In the genomic region with DNA sequence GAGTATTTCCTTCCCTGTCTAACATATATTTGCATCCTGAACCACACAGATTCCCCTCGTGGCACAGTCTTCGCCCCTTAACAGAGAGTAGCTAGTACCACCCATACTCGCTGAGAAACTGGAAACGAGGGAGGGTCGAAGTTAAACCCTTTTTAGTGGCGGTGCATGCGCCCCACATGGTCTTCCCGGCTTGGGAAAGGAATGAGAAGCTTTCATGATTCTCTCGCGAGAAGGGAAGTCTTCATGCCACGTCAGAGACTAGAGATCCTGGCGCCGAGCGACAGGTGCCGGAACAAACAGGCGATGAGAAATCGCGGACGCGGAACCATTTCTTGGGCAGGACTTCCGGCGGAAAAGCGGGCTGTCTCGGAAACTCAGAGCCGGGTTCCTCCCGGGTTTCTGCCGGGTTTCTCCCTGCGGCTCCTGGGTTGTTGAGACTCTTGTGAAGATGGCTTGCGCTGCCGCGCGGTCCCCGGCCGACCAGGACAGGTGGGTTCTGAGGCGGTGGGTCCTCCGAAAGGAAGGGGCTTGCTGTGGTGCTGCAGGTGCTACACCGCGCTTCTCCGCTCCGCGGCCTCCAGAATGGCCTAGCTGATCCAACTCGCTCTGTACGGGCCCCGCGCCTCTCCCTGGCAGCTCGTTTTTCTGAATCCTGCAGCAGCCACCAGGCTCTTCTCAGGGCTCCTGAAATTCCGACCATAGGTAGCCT, we compare ENCODE assay signal across 1 cellular context.
TF ChIP-seq lines count a peak whose summit lies in the region.

A gene (plus strand): TSS at position 359 of the 709 bp plus-strand sequence. CDS start 90 bp downstream, at position 449.

TF ChIP-seq in A549, 52 proteins besides CTCF, POLR2A, EP300 and RAD21 (continued from another document):
- TF ChIP-seq, protein P1, sequence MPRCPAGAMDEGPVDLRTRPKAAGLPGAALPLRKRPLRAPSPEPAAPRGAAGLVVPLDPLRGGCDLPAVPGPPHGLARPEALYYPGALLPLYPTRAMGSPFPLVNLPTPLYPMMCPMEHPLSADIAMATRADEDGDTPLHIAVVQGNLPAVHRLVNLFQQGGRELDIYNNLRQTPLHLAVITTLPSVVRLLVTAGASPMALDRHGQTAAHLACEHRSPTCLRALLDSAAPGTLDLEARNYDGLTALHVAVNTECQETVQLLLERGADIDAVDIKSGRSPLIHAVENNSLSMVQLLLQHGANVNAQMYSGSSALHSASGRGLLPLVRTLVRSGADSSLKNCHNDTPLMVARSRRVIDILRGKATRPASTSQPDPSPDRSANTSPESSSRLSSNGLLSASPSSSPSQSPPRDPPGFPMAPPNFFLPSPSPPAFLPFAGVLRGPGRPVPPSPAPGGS (IDR thresholded peaks at IDR 0.05): peak; percentile 54; the same call in 1 of the 3 replicates
- peak; percentile 92 for TF ChIP-seq HEYL (CRISPR knock-in tag; IDR thresholded peaks at IDR 0.05)
- TF ChIP-seq, protein P2, sequence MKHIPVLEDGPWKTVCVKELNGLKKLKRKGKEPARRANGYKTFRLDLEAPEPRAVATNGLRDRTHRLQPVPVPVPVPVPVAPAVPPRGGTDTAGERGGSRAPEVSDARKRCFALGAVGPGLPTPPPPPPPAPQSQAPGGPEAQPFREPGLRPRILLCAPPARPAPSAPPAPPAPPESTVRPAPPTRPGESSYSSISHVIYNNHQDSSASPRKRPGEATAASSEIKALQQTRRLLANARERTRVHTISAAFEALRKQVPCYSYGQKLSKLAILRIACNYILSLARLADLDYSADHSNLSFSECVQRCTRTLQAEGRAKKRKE (CRISPR knock-in tag; IDR thresholded peaks at IDR 0.05; ENCODE audit: low read depth): peak; percentile 96
- TF ChIP-seq, protein P3, sequence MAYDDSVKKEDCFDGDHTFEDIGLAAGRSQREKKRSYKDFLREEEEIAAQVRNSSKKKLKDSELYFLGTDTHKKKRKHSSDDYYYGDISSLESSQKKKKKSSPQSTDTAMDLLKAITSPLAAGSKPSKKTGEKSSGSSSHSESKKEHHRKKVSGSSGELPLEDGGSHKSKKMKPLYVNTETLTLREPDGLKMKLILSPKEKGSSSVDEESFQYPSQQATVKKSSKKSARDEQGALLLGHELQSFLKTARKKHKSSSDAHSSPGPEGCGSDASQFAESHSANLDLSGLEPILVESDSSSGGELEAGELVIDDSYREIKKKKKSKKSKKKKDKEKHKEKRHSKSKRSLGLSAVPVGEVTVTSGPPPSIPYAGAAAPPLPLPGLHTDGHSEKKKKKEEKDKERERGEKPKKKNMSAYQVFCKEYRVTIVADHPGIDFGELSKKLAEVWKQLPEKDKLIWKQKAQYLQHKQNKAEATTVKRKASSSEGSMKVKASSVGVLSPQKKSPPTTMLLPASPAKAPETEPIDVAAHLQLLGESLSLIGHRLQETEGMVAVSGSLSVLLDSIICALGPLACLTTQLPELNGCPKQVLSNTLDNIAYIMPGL (CRISPR knock-in tag; IDR thresholded peaks at IDR 0.05; ENCODE audit: borderline replicate concordance): peak; percentile 31; the same call in 1 of the 2 replicates
- TF ChIP-seq POLR2AphosphoS2 (conservative IDR thresholded peaks at IDR 0.05; ENCODE audit: low read length): no peak
- TF ChIP-seq HOXA7 (CRISPR knock-in tag; IDR thresholded peaks at IDR 0.05): peak; percentile 72; the same call in 1 of the 2 replicates
- peak; percentile 26; the same call in 1 of the 3 replicates for TF ChIP-seq SMC3 (IDR thresholded peaks at IDR 0.05)
- TF ChIP-seq, protein P4, sequence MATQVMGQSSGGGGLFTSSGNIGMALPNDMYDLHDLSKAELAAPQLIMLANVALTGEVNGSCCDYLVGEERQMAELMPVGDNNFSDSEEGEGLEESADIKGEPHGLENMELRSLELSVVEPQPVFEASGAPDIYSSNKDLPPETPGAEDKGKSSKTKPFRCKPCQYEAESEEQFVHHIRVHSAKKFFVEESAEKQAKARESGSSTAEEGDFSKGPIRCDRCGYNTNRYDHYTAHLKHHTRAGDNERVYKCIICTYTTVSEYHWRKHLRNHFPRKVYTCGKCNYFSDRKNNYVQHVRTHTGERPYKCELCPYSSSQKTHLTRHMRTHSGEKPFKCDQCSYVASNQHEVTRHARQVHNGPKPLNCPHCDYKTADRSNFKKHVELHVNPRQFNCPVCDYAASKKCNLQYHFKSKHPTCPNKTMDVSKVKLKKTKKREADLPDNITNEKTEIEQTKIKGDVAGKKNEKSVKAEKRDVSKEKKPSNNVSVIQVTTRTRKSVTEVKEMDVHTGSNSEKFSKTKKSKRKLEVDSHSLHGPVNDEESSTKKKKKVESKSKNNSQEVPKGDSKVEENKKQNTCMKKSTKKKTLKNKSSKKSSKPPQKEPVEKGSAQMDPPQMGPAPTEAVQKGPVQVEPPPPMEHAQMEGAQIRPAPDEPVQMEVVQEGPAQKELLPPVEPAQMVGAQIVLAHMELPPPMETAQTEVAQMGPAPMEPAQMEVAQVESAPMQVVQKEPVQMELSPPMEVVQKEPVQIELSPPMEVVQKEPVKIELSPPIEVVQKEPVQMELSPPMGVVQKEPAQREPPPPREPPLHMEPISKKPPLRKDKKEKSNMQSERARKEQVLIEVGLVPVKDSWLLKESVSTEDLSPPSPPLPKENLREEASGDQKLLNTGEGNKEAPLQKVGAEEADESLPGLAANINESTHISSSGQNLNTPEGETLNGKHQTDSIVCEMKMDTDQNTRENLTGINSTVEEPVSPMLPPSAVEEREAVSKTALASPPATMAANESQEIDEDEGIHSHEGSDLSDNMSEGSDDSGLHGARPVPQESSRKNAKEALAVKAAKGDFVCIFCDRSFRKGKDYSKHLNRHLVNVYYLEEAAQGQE (IDR thresholded peaks at IDR 0.05): peak; percentile 93
- TF ChIP-seq, protein P5, sequence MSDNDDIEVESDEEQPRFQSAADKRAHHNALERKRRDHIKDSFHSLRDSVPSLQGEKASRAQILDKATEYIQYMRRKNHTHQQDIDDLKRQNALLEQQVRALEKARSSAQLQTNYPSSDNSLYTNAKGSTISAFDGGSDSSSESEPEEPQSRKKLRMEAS (IDR thresholded peaks at IDR 0.05): peak; percentile 99
- peak; percentile 90 for TF ChIP-seq EHF (CRISPR knock-in tag; IDR thresholded peaks at IDR 0.05)
- TF ChIP-seq MYC (IDR thresholded peaks at IDR 0.05; ENCODE audit: borderline replicate concordance, low read length): peak; percentile 82
- peak; percentile 92 for TF ChIP-seq ZNF302 (CRISPR knock-in tag; IDR thresholded peaks at IDR 0.05)
- no peak for TF ChIP-seq ZC3H11A (IDR thresholded peaks at IDR 0.05)
- TF ChIP-seq JUN (IDR thresholded peaks at IDR 0.05): peak; percentile 79 to 85; a peak in 4 of 5 replicates
- no peak for TF ChIP-seq FOSL2 (IDR thresholded peaks at IDR 0.05)
- 0 out of 2 replicates have a peak, but pooled peaks have one; percentile 26 for TF ChIP-seq FOSL2 (CRISPR knock-in tag; IDR thresholded peaks at IDR 0.05)
TF ChIP-seq in A549: peak in this region for 26.
